ENCODE assay signal across 8 cellular contexts in genomic region chr2:147937744-147938349, GRCh38.
DNase-seq lines count a peak whose midpoint lies in the region; ATAC-seq, FAIRE-seq and TF ChIP-seq lines count a peak whose summit lies in the region.

No MANE protein-coding gene starts in this region.

- H3K36me3 Mint-ChIP-seq in T-cell: peaks cover 17% of the 10 kb centered on the region
- H3K36me3 Mint-ChIP-seq in glutamatergic neuron (ENCODE audit: unreplicated experiment): no peaks in the 10 kb centered on the region

- intact Hi-C loops in sigmoid colon (cut with DNase I): loop anchor here (5.0 kb wide), 2 partner anchors 264 to 569 kb away; no protein-coding TSS in a partner anchor

- H3K9me3 Mint-ChIP-seq in T-cell (no peaks in the 10 kb centered on the region), glutamatergic neuron (ENCODE audit: unreplicated experiment) (no peaks in the 10 kb centered on the region)

- peak in 3 of 4 experiments; percentile 38 to 58 (median 47) for ATAC-seq in T-cell (replicated peaks in 1 of 4)

- no peak overlapping the region for H3K4me3 ChIP-seq in AG09309 (ENCODE audit: control insufficient read depth, low read depth, low read length)
- H3K4me3 ChIP-seq in sigmoid colon: no peak overlapping the region

- CTCF ChIA-PET in T-cell (lab: Charles Lee): interaction anchor here (0.6 to 2.5 kb wide), 9 partner anchors 16 to 1052 kb away, joined by 3 to 17 read pairs (median 3); no protein-coding TSS in a partner anchor

- H3K4me1 Mint-ChIP-seq in T-cell (peaks cover 0 to 2% (median 0%) of the 10 kb centered on the region in 3 donors), glutamatergic neuron (ENCODE audit: low read depth, unreplicated experiment) (no peaks in the 10 kb centered on the region)

- H3K9me3 ChIP-seq in sigmoid colon: no peaks in the 10 kb centered on the region

- TF ChIP-seq CTCF in AG09309 (IDR thresholded peaks at IDR 0.05; ENCODE audit: control insufficient read depth, insufficient read depth, low read depth, low read length, missing control alignments): peak; percentile 80
- peak; percentile 95 for TF ChIP-seq CTCF in glutamatergic neuron (IDR thresholded peaks at IDR 0.05; ENCODE audit: partially characterized antibody, unreplicated experiment)
- TF ChIP-seq CTCF in sigmoid colon (IDR thresholded peaks at IDR 0.05): peak; percentile 60 to 85 (median 70)

- WGBS in sigmoid colon, 2 donors: 34 to 49% methylated on average over 3 of the region's 3 CpGs

- no peak overlapping the region for H3K4me3 Mint-ChIP-seq in T-cell
- H3K4me3 Mint-ChIP-seq in glutamatergic neuron (ENCODE audit: unreplicated experiment): no peak overlapping the region

- peaks cover 0 to 56% (median 0%) of the 10 kb centered on the region in 4 donors for H3K36me3 ChIP-seq in sigmoid colon

- POLR2A ChIA-PET in T-cell (lab: Charles Lee): no interaction called here

- TF ChIP-seq POLR2A in GM12892 (IDR thresholded peaks at IDR 0.05; ENCODE audit: low read depth, low read length) (no peak), sigmoid colon (IDR thresholded peaks at IDR 0.05) (no peak)

- FAIRE-seq in GM12892 (lab: Jason Lieb, UNC): peak; percentile 87

- peaks cover 0 to 6% (median 3%) of the 10 kb centered on the region in 4 donors for H3K4me1 ChIP-seq in sigmoid colon

- TF ChIP-seq EP300 in Ishikawa (IDR thresholded peaks at IDR 0.05; ENCODE audit: borderline replicate concordance) (no peak), sigmoid colon (IDR thresholded peaks at IDR 0.05) (no peak)

- H3K27me3 Mint-ChIP-seq in T-cell: no peaks in the 10 kb centered on the region
- H3K27me3 Mint-ChIP-seq in glutamatergic neuron (ENCODE audit: unreplicated experiment): no peaks in the 10 kb centered on the region

- no peaks in the 10 kb centered on the region for H3K27me3 ChIP-seq in sigmoid colon

- H3K27ac Mint-ChIP-seq in T-cell (peak overlapping the region; percentile 31 to 34), glutamatergic neuron (ENCODE audit: unreplicated experiment) (no peak overlapping the region)

- peak; percentile 73 for TF ChIP-seq RAD21 in Ishikawa (IDR thresholded peaks at IDR 0.05; ENCODE audit: low read depth)

- H3K27ac ChIP-seq in sigmoid colon: no peak overlapping the region

- DNase-seq in AG09309 (ENCODE audit: low read depth): no peak
- no peak for DNase-seq in GM12892 (ENCODE audit: insufficient read length)
- DNase-seq in T-cell: no peak
- no peak for DNase-seq in glutamatergic neuron
- DNase-seq in sigmoid colon: no peak
- DNase-seq in cortex of kidney (lab: John Stamatoyannopoulos, UW): no peak
- no peak for DNase-seq in SHP77 treated with DMSO at 0.1 percent for 48 hours (lab: John Stamatoyannopoulos, UW)

TF ChIP-seq in Ishikawa, 13 proteins besides CTCF, POLR2A, EP300 and RAD21:
- no peak for TF ChIP-seq CEBPB (IDR thresholded peaks at IDR 0.05)
- no peak for TF ChIP-seq TEAD4 (IDR thresholded peaks at IDR 0.05)
- no peak for TF ChIP-seq NFIC (IDR thresholded peaks at IDR 0.05)
- TF ChIP-seq REST (IDR thresholded peaks at IDR 0.05; ENCODE audit: low read depth): no peak
- TF ChIP-seq ZBTB7A (IDR thresholded peaks at IDR 0.05; ENCODE audit: low read depth): no peak
- TF ChIP-seq CREB1 (IDR thresholded peaks at IDR 0.05; ENCODE audit: low read depth): no peak
- no peak for TF ChIP-seq TAF1 (IDR thresholded peaks at IDR 0.05; ENCODE audit: low read depth)
- TF ChIP-seq EGR1 (IDR thresholded peaks at IDR 0.05): no peak
- TF ChIP-seq YY1 (IDR thresholded peaks at IDR 0.05; ENCODE audit: low read depth): no peak
- no peak for TF ChIP-seq FOXM1 (IDR thresholded peaks at IDR 0.05; ENCODE audit: borderline replicate concordance, low read depth)
- no peak for TF ChIP-seq TCF12 (IDR thresholded peaks at IDR 0.05; ENCODE audit: low read depth)
- no peak for TF ChIP-seq USF1 (IDR thresholded peaks at IDR 0.05)
- TF ChIP-seq MAX (IDR thresholded peaks at IDR 0.05): no peak
